Comparison of ENCODE assay signal across 8 cellular contexts in the genomic region with DNA sequence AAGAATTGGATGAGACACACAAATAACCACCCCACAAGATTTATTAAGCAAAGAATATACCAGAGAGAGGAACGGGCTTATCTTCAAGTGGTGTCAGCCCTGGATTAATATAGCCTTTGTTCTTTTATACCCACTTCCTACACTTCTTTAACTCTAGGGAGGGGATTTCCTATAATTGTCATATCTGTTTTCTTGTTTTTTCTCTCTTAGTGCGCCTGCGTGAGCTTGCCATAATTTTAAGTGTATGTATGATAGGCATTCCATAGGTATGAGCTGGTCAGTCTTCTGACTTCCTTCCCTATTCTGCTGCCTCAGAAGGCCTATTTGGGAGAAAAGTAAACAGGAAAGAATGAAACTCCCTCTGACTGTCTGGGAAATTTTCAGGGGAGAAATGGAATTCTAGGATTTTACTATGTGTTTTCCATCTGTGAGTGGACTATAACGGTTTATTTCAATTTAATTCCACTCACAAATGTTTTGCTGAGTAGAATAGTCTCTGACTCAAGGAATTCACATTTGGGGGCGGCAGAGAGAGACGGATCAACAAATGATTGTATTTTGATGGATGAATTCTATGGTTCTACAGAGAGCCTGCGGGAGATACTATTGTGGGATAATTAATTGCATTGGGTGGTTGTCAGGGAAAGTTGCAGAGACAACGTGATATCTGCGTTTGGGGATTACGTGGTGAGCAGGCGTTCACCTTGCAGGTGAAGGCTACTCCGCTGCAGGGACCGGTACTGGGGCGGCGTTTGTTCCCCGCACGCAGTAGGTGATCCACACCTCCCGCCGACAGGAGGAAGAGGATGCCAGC. TPM values are rescaled to one million over a fixed set of nuclear protein-coding genes. Genes with fewer than 3 reads are reported as not detected.
DNase-seq lines count a peak whose midpoint lies in the region; ATAC-seq, FAIRE-seq and TF ChIP-seq lines count a peak whose summit lies in the region.

No MANE protein-coding gene starts in this region.

- peak overlapping the region; percentile 92 for H3K27ac Mint-ChIP-seq in activated naive CD4-positive, alpha-beta T cell treated with anti-CD3 and anti-CD28 coated beads, Interleukin-2, amount 10 ng/mL, durations not matched to agents 7 days and 5 days
- peak overlapping the region; percentile 31 for H3K27ac Mint-ChIP-seq in glutamatergic neuron (ENCODE audit: unreplicated experiment)

- H3K27me3 Mint-ChIP-seq in activated naive CD4-positive, alpha-beta T cell treated with anti-CD3 and anti-CD28 coated beads, Interleukin-2, amount 10 ng/mL, durations not matched to agents 7 days and 5 days, result no peaks in the 10 kb centered on the region
- H3K27me3 Mint-ChIP-seq in glutamatergic neuron (ENCODE audit: unreplicated experiment), result peaks cover 2% of the 10 kb centered on the region

- peaks cover 12% of the 10 kb centered on the region for H3K36me3 ChIP-seq in NT2/D1 (ENCODE audit: insufficient read depth, insufficient read length, low read length)

- H3K4me3 ChIP-seq in NT2/D1 (ENCODE audit: insufficient read length, low read depth), result peak overlapping the region; percentile 56

- TF ChIP-seq CTCF in glutamatergic neuron (IDR thresholded peaks at IDR 0.05; ENCODE audit: partially characterized antibody, unreplicated experiment), result no peak

- peaks cover 50% of the 10 kb centered on the region for H3K4me1 Mint-ChIP-seq in activated naive CD4-positive, alpha-beta T cell treated with anti-CD3 and anti-CD28 coated beads, Interleukin-2, amount 10 ng/mL, durations not matched to agents 7 days and 5 days
- peaks cover 11% of the 10 kb centered on the region for H3K4me1 Mint-ChIP-seq in glutamatergic neuron (ENCODE audit: low read depth, unreplicated experiment)

- peak; percentile 94 for DNase-seq in EL
- DNase-seq in H54 (ENCODE audit: insufficient read length, low spot score), result peak; percentile 37
- DNase-seq in NT2/D1 (ENCODE audit: low read depth, low spot score), result no peak
- DNase-seq in activated naive CD4-positive, alpha-beta T cell treated with anti-CD3 and anti-CD28 coated beads, Interleukin-2, amount 10 ng/mL, durations not matched to agents 7 days and 5 days, result peak; percentile 54
- no peak for DNase-seq in glutamatergic neuron
- DNase-seq in sciatic nerve (ENCODE audit: low spot score), result no peak
- DNase-seq in NCI-H1417 treated with DMSO at 0.1 percent for 48 hours (lab: John Stamatoyannopoulos, UW), result no peak
- DNase-seq in DMS153 (lab: John Stamatoyannopoulos, UW), result no peak

- peaks cover 22% of the 10 kb centered on the region for H3K36me3 Mint-ChIP-seq in activated naive CD4-positive, alpha-beta T cell treated with anti-CD3 and anti-CD28 coated beads, Interleukin-2, amount 10 ng/mL, durations not matched to agents 7 days and 5 days
- H3K36me3 Mint-ChIP-seq in glutamatergic neuron (ENCODE audit: unreplicated experiment), result no peaks in the 10 kb centered on the region

- no peaks in the 10 kb centered on the region for H3K4me1 ChIP-seq in NT2/D1 (ENCODE audit: insufficient read depth, insufficient read length)

- H3K9me3 ChIP-seq in NT2/D1 (ENCODE audit: insufficient read depth, low read length), result no peaks in the 10 kb centered on the region

- no peaks in the 10 kb centered on the region for H3K27me3 ChIP-seq in NT2/D1 (ENCODE audit: insufficient read depth, insufficient read length)

- ATAC-seq in sciatic nerve, result peak; percentile 8

- TF ChIP-seq POLR2A in H54 (IDR thresholded peaks at IDR 0.05; ENCODE audit: low read depth, low read length), result no peak

- H3K9me3 Mint-ChIP-seq in activated naive CD4-positive, alpha-beta T cell treated with anti-CD3 and anti-CD28 coated beads, Interleukin-2, amount 10 ng/mL, durations not matched to agents 7 days and 5 days, result no peaks in the 10 kb centered on the region
- H3K9me3 Mint-ChIP-seq in glutamatergic neuron (ENCODE audit: unreplicated experiment), result peaks cover 2% of the 10 kb centered on the region

- FAIRE-seq in H54 (lab: Jason Lieb, UNC), result peak; percentile 30

- peak overlapping the region; percentile 80 for H3K4me3 Mint-ChIP-seq in activated naive CD4-positive, alpha-beta T cell treated with anti-CD3 and anti-CD28 coated beads, Interleukin-2, amount 10 ng/mL, durations not matched to agents 7 days and 5 days
- peak overlapping the region; percentile 89 for H3K4me3 Mint-ChIP-seq in glutamatergic neuron (ENCODE audit: unreplicated experiment)

- intact Hi-C loops in sciatic nerve (cut with DNase I), result no loop called here

- peak overlapping the region; percentile 88 for H3K9ac ChIP-seq in NT2/D1 (ENCODE audit: insufficient read length, low read depth)

- CTCF ChIA-PET in activated naive CD4-positive, alpha-beta T cell treated with anti-CD3 and anti-CD28 coated beads, Interleukin-2, amount 10 ng/mL, durations not matched to agents 7 days and 5 days (lab: Charles Lee), result interaction anchor here (0.6 to 2.4 kb wide), 18 partner anchors 10 to 1029 kb away, joined by 3 to 15 read pairs (median 4); a partner anchor contains a TSS

RNA-seq across cellular contexts. Expression of a gene that starts 0.6 kb away (rescaled TPM):
- 4.2 TPM for total RNA-seq in glutamatergic neuron (ENCODE audit: unreplicated experiment)
- 11.0 TPM for total RNA-seq in sciatic nerve

Comparison
In these comparisons a context has a peak if more than half of its experiments do, and no peak if none do; other contexts are left out.
1. DNase-seq: peak in EL (single experiment), H54 (single experiment) and activated naive CD4-positive, alpha-beta T cell treated with anti-CD3 and anti-CD28 coated beads, Interleukin-2, amount 10 ng/mL, durations not matched to agents 7 days and 5 days (single experiment); none in NT2/D1 (single experiment), glutamatergic neuron (single experiment), sciatic nerve (single experiment), NCI-H1417 treated with DMSO at 0.1 percent for 48 hours (single experiment) and DMS153 (single experiment).